14 cellular contexts compared by ENCODE assay signal in genomic region chr20:20491110-20491783, GRCh38.
DNase-seq lines count a peak whose midpoint lies in the region; ATAC-seq, FAIRE-seq and TF ChIP-seq lines count a peak whose summit lies in the region.
"Had no signal": no experiment of that assay in that cellular context is flagged by ENCODE, and none has a peak within 500 bp of the region (broad histone marks: within the 10 kb centered on the region; RNA-seq: fewer than 3 reads in every experiment).

No MANE protein-coding gene starts in this region.

- CTCF ChIA-PET in activated CD4-positive, alpha-beta T cell treated with anti-CD3 and anti-CD28 coated beads for 36 hours (lab: Charles Lee) = interaction anchor here (0.6 kb wide), 2 partner anchors 222 to 263 kb away, joined by 3 to 4 read pairs; no protein-coding TSS in a partner anchor
- CTCF ChIA-PET in HepG2 (lab: Yijun Ruan, JAX; ENCODE audit: low intra/inter-chr PET ratio, low total read pairs) = no interaction called here

- no peak overlapping the region for H3K4me2 ChIP-seq in HepG2 (ENCODE audit: low read depth, low read length)

- peak overlapping the region; percentile 99 for H3K27ac Mint-ChIP-seq in activated CD4-positive, alpha-beta T cell treated with anti-CD3 and anti-CD28 coated beads for 36 hours

- H3K9me3 Mint-ChIP-seq in activated CD4-positive, alpha-beta T cell treated with anti-CD3 and anti-CD28 coated beads for 36 hours (ENCODE audit: low read depth) = no peaks in the 10 kb centered on the region
- H3K9me3 Mint-ChIP-seq: central memory CD8-positive, alpha-beta T cell had no signal

- TF ChIP-seq EP300 in HepG2 (IDR thresholded peaks at IDR 0.05; ENCODE audit: low read depth in 2 of 2, low read length in 2 of 2) = no peak
- no peak for TF ChIP-seq EP300 in HepG2 (CRISPR knock-in tag; IDR thresholded peaks at IDR 0.05; ENCODE audit: borderline replicate concordance)

- FAIRE-seq in bronchial epithelial cell (lab: Jason Lieb, UNC) (peak; percentile 50), HepG2 (lab: Jason Lieb, UNC) (no peak)

- no peaks in the 10 kb centered on the region for H3K27me3 ChIP-seq in bronchial epithelial cell (ENCODE audit: control insufficient read depth, insufficient read depth, low read length)
- H3K27me3 ChIP-seq in adrenal gland = no peaks in the 10 kb centered on the region
- H3K27me3 ChIP-seq in HepG2 (ENCODE audit: control insufficient read depth in 1 of 2, insufficient read depth in 2 of 2, low read length in 2 of 2) = no peaks in the 10 kb centered on the region
- H3K27me3 ChIP-seq: vagina had no signal

- POLR2A ChIA-PET in activated CD4-positive, alpha-beta T cell treated with anti-CD3 and anti-CD28 coated beads for 36 hours (lab: Charles Lee) = interaction anchor here (0.6 to 1.5 kb wide), 8 partner anchors 8 to 538 kb away, joined by 3 to 11 read pairs (median 6); partner anchors contain the start of gene NAA20
- POLR2A ChIA-PET in HepG2 (lab: Yijun Ruan, JAX) = no interaction called here

- peaks cover 81% of the 10 kb centered on the region for H3K4me1 Mint-ChIP-seq in activated CD4-positive, alpha-beta T cell treated with anti-CD3 and anti-CD28 coated beads for 36 hours
- H3K4me1 Mint-ChIP-seq: central memory CD8-positive, alpha-beta T cell had no signal

- H2AFZ ChIP-seq in HepG2 (ENCODE audit: low read length) = no peak overlapping the region

- 89 to 96% (median 93%) methylated on average over 5 of the region's 5 CpGs for WGBS in adrenal gland, 4 donors
- 96% methylated on average over 5 of the region's 5 CpGs for WGBS in HepG2 (ENCODE audit: low lambda C conversion rate)

- H3K27ac ChIP-seq in adrenal gland = no peak overlapping the region
- H3K27ac ChIP-seq in HepG2 (ENCODE audit: extremely low read length, insufficient read depth, low read length) = no peak overlapping the region
- H3K27ac ChIP-seq: lower lobe of right lung, vagina had no signal

- ATAC-seq in activated CD4-positive, alpha-beta T cell treated with anti-CD3 and anti-CD28 coated beads for 36 hours = peak; percentile 68
- no peak for ATAC-seq in HepG2
- ATAC-seq: lower lobe of right lung had no signal

- no peak for TF ChIP-seq POLR2A in adrenal gland (IDR thresholded peaks at IDR 0.05)
- TF ChIP-seq POLR2A in HepG2 (IDR thresholded peaks at IDR 0.05; ENCODE audit: insufficient read depth in 1 of 2, low read depth in 2 of 2, low read length in 2 of 2) = no peak

- DNase-seq in activated CD4-positive, alpha-beta T cell treated with anti-CD3 and anti-CD28 coated beads for 36 hours = peak; percentile 49
- DNase-seq in activated CD4-positive, alpha-beta T cell treated with anti-CD3 and anti-CD28 coated beads, Interleukin-2, amount 50 U/mL, for 4 hours = no peak
- DNase-seq in LHCN-M2 (ENCODE audit: low read depth) (peak; percentile 31), bronchial epithelial cell (ENCODE audit: low read depth) (peak; percentile 41), retinal pigment epithelial cell (ENCODE audit: low read depth) (peak; percentile 7), adrenal gland (no peak), HuH-7.5 (ENCODE audit: low spot score) (no peak), HepG2 (ENCODE audit: low spot score) (no peak)
- DNase-seq: DND-41, lower lobe of right lung, NCI-H1048, SHP77 treated with DMSO at 0.1 percent for 48 hours had no signal

- no peaks in the 10 kb centered on the region for H3K9me3 ChIP-seq in adrenal gland (replicated peaks in 1 of 3)
- no peaks in the 10 kb centered on the region for H3K9me3 ChIP-seq in HepG2 (ENCODE audit: low read length)
- H3K9me3 ChIP-seq: lower lobe of right lung, vagina had no signal

- no peak for TF ChIP-seq RAD21 in HepG2 (CRISPR knock-in tag; IDR thresholded peaks at IDR 0.05)

- in situ Hi-C loops in HepG2 (cut with HindIII; ENCODE audit: extremely low pct_ligation_motif_present, low pct_unique_long_range_greater_than_20kb) = no loop called here

- H3K4me1 ChIP-seq in adrenal gland (replicated peaks in 1 of 2) (peaks cover 0 to 5% of the 10 kb centered on the region in 2 donors), HepG2 (ENCODE audit: insufficient read depth, low read length) (peaks cover 11% of the 10 kb centered on the region)
- H3K4me1 ChIP-seq: lower lobe of right lung, vagina had no signal

- peaks cover 38% of the 10 kb centered on the region for H3K36me3 Mint-ChIP-seq in activated CD4-positive, alpha-beta T cell treated with anti-CD3 and anti-CD28 coated beads for 36 hours (ENCODE audit: low read depth)

- no peak overlapping the region for H3K4me3 ChIP-seq in bronchial epithelial cell (ENCODE audit: low read depth, low read length)
- no peak overlapping the region for H3K4me3 ChIP-seq in retinal pigment epithelial cell (ENCODE audit: low read length)
- H3K4me3 ChIP-seq in adrenal gland = no peak overlapping the region
- no peak overlapping the region for H3K4me3 ChIP-seq in HepG2 (replicated peaks in 1 of 3; ENCODE audit: insufficient read depth in 1 of 3, low read depth in 2 of 3, low read length in 3 of 3)
- H3K4me3 ChIP-seq: lower lobe of right lung, vagina had no signal

- H3K27me3 Mint-ChIP-seq in activated CD4-positive, alpha-beta T cell treated with anti-CD3 and anti-CD28 coated beads for 36 hours = no peaks in the 10 kb centered on the region
- H3K27me3 Mint-ChIP-seq: central memory CD8-positive, alpha-beta T cell had no signal

- no TSS peak for BruUV-seq in HepG2 (replicated peaks; lab: Mats Ljungman, UMichigan)

- H3K79me2 ChIP-seq in HepG2 (ENCODE audit: insufficient read depth, low read length) = no peaks in the 10 kb centered on the region

- intact Hi-C loops in activated CD4-positive, alpha-beta T cell treated with anti-CD3 and anti-CD28 coated beads for 36 hours (cut with DNase I, micrococcal nuclease) = loop anchor here (1.0 to 2.0 kb wide), 6 partner anchors 11 to 546 kb away; partner anchors contain the start of genes CFAP61 (in 1 of the 2) and CRNKL1 (in 1 of the 2)
- intact Hi-C loops in adrenal gland (cut with DNase I) (no loop called here), HepG2 (cut with micrococcal nuclease; ENCODE audit: unreplicated experiment) (no loop called here)

- H4K20me1 ChIP-seq in HepG2 (ENCODE audit: insufficient read depth, low read length) = no peaks in the 10 kb centered on the region

- H3K36me3 ChIP-seq in bronchial epithelial cell (ENCODE audit: control insufficient read depth, insufficient read depth, low read length) = peaks cover 4% of the 10 kb centered on the region
- H3K36me3 ChIP-seq in adrenal gland (replicated peaks in 1 of 2) = no peaks in the 10 kb centered on the region
- H3K36me3 ChIP-seq in HepG2 (replicated peaks in 1 of 2; ENCODE audit: control insufficient read depth in 1 of 2, insufficient read depth in 2 of 2, low read length in 2 of 2) = peaks cover 7 to 17% of the 10 kb centered on the region in 2 experiments; a peak in 4 of 5 replicates

- H3K9ac ChIP-seq in HepG2 (ENCODE audit: insufficient read depth, low read depth, low read length) = no peak overlapping the region

- TF ChIP-seq CTCF in bronchial epithelial cell (IDR thresholded peaks at IDR 0.05; ENCODE audit: insufficient read depth, low read length, severe bottlenecking) (no peak), retinal pigment epithelial cell (conservative IDR thresholded peaks at IDR 0.05; ENCODE audit: low read depth, low read length) (no peak), adrenal gland (IDR thresholded peaks at IDR 0.05) (no peak), HepG2 (CRISPR knock-in tag; IDR thresholded peaks at IDR 0.05) (no peak)

- peak overlapping the region; percentile 75 for H3K4me3 Mint-ChIP-seq in activated CD4-positive, alpha-beta T cell treated with anti-CD3 and anti-CD28 coated beads for 36 hours
- H3K4me3 Mint-ChIP-seq: central memory CD8-positive, alpha-beta T cell had no signal

TF ChIP-seq in HepG2, 621 proteins besides CTCF, POLR2A, EP300 and RAD21 (continues in another document):
- no peak for TF ChIP-seq TFDP2 (CRISPR knock-in tag; IDR thresholded peaks at IDR 0.05)
- TF ChIP-seq ZNF24 (IDR thresholded peaks at IDR 0.05) = no peak
- TF ChIP-seq ZNF264 (CRISPR knock-in tag; IDR thresholded peaks at IDR 0.05) = no peak
- TF ChIP-seq ZNF841 (CRISPR knock-in tag; IDR thresholded peaks at IDR 0.05; ENCODE audit: borderline replicate concordance) = no peak
- TF ChIP-seq CEBPZ (IDR thresholded peaks at IDR 0.05; ENCODE audit: low read length) = no peak
- no peak for TF ChIP-seq ZNF562 (CRISPR knock-in tag; IDR thresholded peaks at IDR 0.05; ENCODE audit: borderline replicate concordance)
- TF ChIP-seq BRCA1 (CRISPR knock-in tag; IDR thresholded peaks at IDR 0.05) = no peak
- TF ChIP-seq JUNB (CRISPR knock-in tag; IDR thresholded peaks at IDR 0.05; ENCODE audit: borderline replicate concordance) = no peak

Comparison
In these comparisons a context has a peak if more than half of its experiments do, and no peak if none do; other contexts are left out.
1. DNase-seq: peak in activated CD4-positive, alpha-beta T cell treated with anti-CD3 and anti-CD28 coated beads for 36 hours (single experiment), LHCN-M2 (single experiment), bronchial epithelial cell (single experiment) and retinal pigment epithelial cell (single experiment); none in activated CD4-positive, alpha-beta T cell treated with anti-CD3 and anti-CD28 coated beads, Interleukin-2, amount 50 U/mL, for 4 hours (0 of 2), adrenal gland (0 of 7), HuH-7.5 (single experiment) and HepG2 (single experiment).
2. intact Hi-C loops: an anchor here in activated CD4-positive, alpha-beta T cell treated with anti-CD3 and anti-CD28 coated beads for 36 hours (1.0 to 2.0 kb wide); none called in adrenal gland and HepG2.